8 cellular contexts compared by ENCODE assay signal in genomic region chr19:46785980-46786235, GRCh38. TPM values are rescaled to one million over a fixed set of nuclear protein-coding genes. Genes with fewer than 3 reads are reported as not detected.
DNase-seq lines count a peak whose midpoint lies in the region; ATAC-seq and TF ChIP-seq lines count a peak whose summit lies in the region.

No MANE protein-coding gene starts in this region.

- DNase-seq in activated naive CD4-positive, alpha-beta T cell treated with anti-CD3 and anti-CD28 coated beads, Interleukin-2, amount 50 U/mL, for 16 hours = no peak
- DNase-seq in astrocyte of the cerebellum (ENCODE audit: low read depth) (no peak), lower lobe of right lung (no peak), upper lobe of left lung (no peak), sciatic nerve (ENCODE audit: low spot score) (no peak), pons (ENCODE audit: low spot score) (no peak), 8988T (no peak)

- no peak for TF ChIP-seq POLR2A in upper lobe of left lung (IDR thresholded peaks at IDR 0.05)

- peaks cover 32% of the 10 kb centered on the region for H3K36me3 Mint-ChIP-seq in activated naive CD4-positive, alpha-beta T cell treated with anti-CD3 and anti-CD28 coated beads, Interleukin-2, amount 50 U/mL, for 24 hours

- WGBS in upper lobe of left lung, 2 donors = 52 to 73% methylated on average over 4 of the region's 4 CpGs

- H3K4me1 ChIP-seq in lower lobe of right lung (peaks cover 38% of the 10 kb centered on the region), upper lobe of left lung (peaks cover 33 to 67% (median 42%) of the 10 kb centered on the region in 4 donors)

- ATAC-seq in lower lobe of right lung (no peak), upper lobe of left lung (ENCODE audit: low FRiP score in 2 of 2) (no peak), sciatic nerve (no peak)

- H3K9me3 ChIP-seq in lower lobe of right lung = no peaks in the 10 kb centered on the region
- H3K9me3 ChIP-seq in upper lobe of left lung = no peaks in the 10 kb centered on the region

- intact Hi-C loops in lower lobe of right lung (cut with DNase I) = no loop called here
- intact Hi-C loops in sciatic nerve (cut with DNase I) = no loop called here

- no peaks in the 10 kb centered on the region for H3K9me3 Mint-ChIP-seq in activated naive CD4-positive, alpha-beta T cell treated with anti-CD3 and anti-CD28 coated beads, Interleukin-2, amount 50 U/mL, for 24 hours

- peak overlapping the region; percentile 57 for H3K4me3 ChIP-seq in astrocyte of the cerebellum (ENCODE audit: low read depth, low read length)
- H3K4me3 ChIP-seq in lower lobe of right lung = peak overlapping the region; percentile 86
- H3K4me3 ChIP-seq in upper lobe of left lung = peak overlapping the region; percentile 26 to 84 (median 73)

- no peaks in the 10 kb centered on the region for H3K27me3 Mint-ChIP-seq in activated naive CD4-positive, alpha-beta T cell treated with anti-CD3 and anti-CD28 coated beads, Interleukin-2, amount 50 U/mL, for 24 hours

- TF ChIP-seq EP300 in upper lobe of left lung (IDR thresholded peaks at IDR 0.05) = no peak

- peaks cover 30% of the 10 kb centered on the region for H3K36me3 ChIP-seq in lower lobe of right lung
- H3K36me3 ChIP-seq in upper lobe of left lung = peaks cover 3 to 39% (median 20%) of the 10 kb centered on the region in 4 donors

- H3K27ac Mint-ChIP-seq in activated naive CD4-positive, alpha-beta T cell treated with anti-CD3 and anti-CD28 coated beads, Interleukin-2, amount 50 U/mL, for 24 hours = peak overlapping the region; percentile 98

- peak overlapping the region; percentile 98 for H3K4me3 Mint-ChIP-seq in activated naive CD4-positive, alpha-beta T cell treated with anti-CD3 and anti-CD28 coated beads, Interleukin-2, amount 50 U/mL, for 24 hours

- no peak for TF ChIP-seq CTCF in astrocyte of the cerebellum (IDR thresholded peaks at IDR 0.05; ENCODE audit: low read depth, low read length, missing control alignments)
- TF ChIP-seq CTCF in lower lobe of right lung (IDR thresholded peaks at IDR 0.05) = no peak
- no peak for TF ChIP-seq CTCF in upper lobe of left lung (IDR thresholded peaks at IDR 0.05)

- peaks cover 41% of the 10 kb centered on the region for H3K4me1 Mint-ChIP-seq in activated naive CD4-positive, alpha-beta T cell treated with anti-CD3 and anti-CD28 coated beads, Interleukin-2, amount 50 U/mL, for 24 hours

- in situ Hi-C loops in astrocyte of the cerebellum (cut with HindIII; ENCODE audit: low sequenced_read_pairs) = loop anchor here (5.0 kb wide), 1 partner anchor 41 kb away; no protein-coding TSS in a partner anchor

- no peaks in the 10 kb centered on the region for H3K27me3 ChIP-seq in lower lobe of right lung (ENCODE audit: low read depth)
- H3K27me3 ChIP-seq in upper lobe of left lung = no peaks in the 10 kb centered on the region

- H3K27ac ChIP-seq in lower lobe of right lung = peak overlapping the region; percentile 90
- H3K27ac ChIP-seq in upper lobe of left lung = peak overlapping the region; percentile 88 to 94 (median 90)

RNA-seq across cellular contexts. Expression of gene SLC1A5, which starts 2.5 kb away (rescaled TPM):
- total RNA-seq in lower lobe of right lung (120 TPM), upper lobe of left lung (100 to 1,000 TPM in 2 of 6 donors, 10 to 100 TPM in 4; 52.4 to 147 (median 83.9) TPM), sciatic nerve (71.0 TPM)

RNA-seq across cellular contexts. Expression of gene STRN4, which starts 39.7 kb away (rescaled TPM):
- total RNA-seq in lower lobe of right lung (69.1 TPM), upper lobe of left lung (100 to 1,000 TPM in 2 of 6 donors, 10 to 100 TPM in 4; 59.8 to 168 (median 83.7) TPM), sciatic nerve (70.5 TPM)

RNA-seq across cellular contexts. Expression of gene FKRP, which starts 40.1 kb away (rescaled TPM):
- total RNA-seq in lower lobe of right lung (13.2 TPM), upper lobe of left lung (10 to 100 TPM; 16.6 to 26.2 (median 19.3) TPM), sciatic nerve (25.2 TPM)
